ENCODE assay signal across 8 cellular contexts in genomic region chr3:177777699-177778098, GRCh38.
DNase-seq lines count a peak whose midpoint lies in the region; ATAC-seq and TF ChIP-seq lines count a peak whose summit lies in the region.

No MANE protein-coding gene starts in this region.

- POLR2A ChIA-PET in activated CD4-positive, alpha-beta memory T cell treated with anti-CD3 and anti-CD28 coated beads for 36 hours (lab: Charles Lee) = no interaction called here

- no peaks in the 10 kb centered on the region for H3K27me3 Mint-ChIP-seq in Calu3 (ENCODE audit: unreplicated experiment)
- no peaks in the 10 kb centered on the region for H3K27me3 Mint-ChIP-seq in activated CD4-positive, alpha-beta memory T cell treated with anti-CD3 and anti-CD28 coated beads for 36 hours

- H3K4me3 ChIP-seq in fibroblast of the aortic adventitia (ENCODE audit: low read depth, low read length) = no peak overlapping the region

- H3K9me3 Mint-ChIP-seq in Calu3 (ENCODE audit: low read depth, unreplicated experiment) = no peaks in the 10 kb centered on the region
- no peaks in the 10 kb centered on the region for H3K9me3 Mint-ChIP-seq in activated CD4-positive, alpha-beta memory T cell treated with anti-CD3 and anti-CD28 coated beads for 36 hours

- peaks cover 12% of the 10 kb centered on the region for H3K4me1 Mint-ChIP-seq in Calu3 (ENCODE audit: low read depth, unreplicated experiment)
- H3K4me1 Mint-ChIP-seq in activated CD4-positive, alpha-beta memory T cell treated with anti-CD3 and anti-CD28 coated beads for 36 hours (ENCODE audit: low read depth) = peaks cover 16% of the 10 kb centered on the region

- H3K4me3 Mint-ChIP-seq in Calu3 (ENCODE audit: low read depth, unreplicated experiment) = no peak overlapping the region
- no peak overlapping the region for H3K4me3 Mint-ChIP-seq in activated CD4-positive, alpha-beta memory T cell treated with anti-CD3 and anti-CD28 coated beads for 36 hours

- H3K27ac Mint-ChIP-seq in Calu3 (ENCODE audit: unreplicated experiment) = no peak overlapping the region
- H3K27ac Mint-ChIP-seq in activated CD4-positive, alpha-beta memory T cell treated with anti-CD3 and anti-CD28 coated beads for 36 hours = no peak overlapping the region

- peak; percentile 90 for ATAC-seq in GM19452 (IDR thresholded peaks at IDR 0.05; ENCODE audit: unreplicated experiment)
- ATAC-seq in HG03378 (IDR thresholded peaks at IDR 0.05; ENCODE audit: unreplicated experiment) = peak; percentile 88
- ATAC-seq in omental fat pad (ENCODE audit: low FRiP score) = peak; percentile 37

- no TSS peak for BruUV-seq in Calu3 (replicated peaks; lab: Mats Ljungman, UMichigan)

- intact Hi-C loops in Calu3 (cut with micrococcal nuclease; ENCODE audit: unreplicated experiment) = loop anchor here (1.0 to 10.0 kb wide), 9 partner anchors 145 to 726 kb away; partner anchors contain the start of gene TBL1XR1
- intact Hi-C loops in activated CD4-positive, alpha-beta memory T cell treated with anti-CD3 and anti-CD28 coated beads for 36 hours (cut with micrococcal nuclease) = loop anchor here (2.0 to 5.0 kb wide), 3 partner anchors 417 to 905 kb away; no protein-coding TSS in a partner anchor

- TF ChIP-seq CTCF in Calu3 (IDR thresholded peaks at IDR 0.05; ENCODE audit: unreplicated experiment) (peak; percentile 95), fibroblast of the aortic adventitia (IDR thresholded peaks at IDR 0.05; ENCODE audit: insufficient read depth, low read length) (peak; percentile 65), omental fat pad (IDR thresholded peaks at IDR 0.05) (no peak)

- H3K36me3 Mint-ChIP-seq in Calu3 (ENCODE audit: insufficient read depth, unreplicated experiment) = no peaks in the 10 kb centered on the region
- H3K36me3 Mint-ChIP-seq in activated CD4-positive, alpha-beta memory T cell treated with anti-CD3 and anti-CD28 coated beads for 36 hours = no peaks in the 10 kb centered on the region

- CTCF ChIA-PET in Calu3 (lab: Charles Lee) = interaction anchor here (1.1 to 2.7 kb wide), 4 partner anchors 46 to 256 kb away, joined by 3 to 10 read pairs (median 6); no protein-coding TSS in a partner anchor
- CTCF ChIA-PET in activated CD4-positive, alpha-beta memory T cell treated with anti-CD3 and anti-CD28 coated beads for 36 hours (lab: Charles Lee) = interaction anchor here (0.6 to 2.6 kb wide), 11 partner anchors 8 to 745 kb away, joined by 3 to 7 read pairs (median 3); no protein-coding TSS in a partner anchor

- peak; percentile 75 for DNase-seq in Calu3
- peak; percentile 74 for DNase-seq in NCI-H748 (lab: John Stamatoyannopoulos, UW; ENCODE audit: unreplicated experiment)
- DNase-seq in activated CD4-positive, alpha-beta memory T cell treated with anti-CD3 and anti-CD28 coated beads for 36 hours = peak; percentile 61
- peak; percentile 53 for DNase-seq in fibroblast of the aortic adventitia (ENCODE audit: low read depth)
- DNase-seq in omental fat pad (ENCODE audit: low spot score) = no peak
- DNase-seq in hepatic stellate cell (ENCODE audit: low spot score) = no peak

Comparison
In these comparisons a context has a peak if more than half of its experiments do, and no peak if none do; other contexts are left out.
1. DNase-seq: peak in Calu3 (single experiment), NCI-H748 (single experiment), activated CD4-positive, alpha-beta memory T cell treated with anti-CD3 and anti-CD28 coated beads for 36 hours (single experiment) and fibroblast of the aortic adventitia (single experiment); none in omental fat pad (single experiment) and hepatic stellate cell (single experiment).
2. CTCF ChIP-seq: peak in Calu3 (single experiment) and fibroblast of the aortic adventitia (single experiment); none in omental fat pad (0 of 3).
3. ATAC-seq: peak in every context shown above with its lines; median percentile 90 in GM19452; 88 in HG03378; 37 in omental fat pad.